9 cellular contexts compared by ENCODE assay signal in genomic region chr10:74244097-74244685, GRCh38.
DNase-seq lines count a peak whose midpoint lies in the region; ATAC-seq and TF ChIP-seq lines count a peak whose summit lies in the region.
"Had no signal": no experiment of that assay in that cellular context is flagged by ENCODE, and none has a peak within 500 bp of the region (broad histone marks: within the 10 kb centered on the region; RNA-seq: fewer than 3 reads in every experiment).

No MANE protein-coding gene starts in this region.

- peak; percentile 35 for DNase-seq in activated CD4-positive, alpha-beta T cell treated with anti-CD3 and anti-CD28 coated beads for 36 hours
- no peak for DNase-seq in activated CD4-positive, alpha-beta T cell treated with anti-CD3 and anti-CD28 coated beads for 1 hour
- peak; percentile 39 for DNase-seq in LHCN-M2 (ENCODE audit: low read depth)
- DNase-seq in amniotic epithelial cell (ENCODE audit: low read depth): peak; percentile 60
- no peak for DNase-seq in kidney epithelial cell (ENCODE audit: low read depth)
- DNase-seq in activated CD4-positive, alpha-beta memory T cell treated with anti-CD3 and anti-CD28 coated beads, Interleukin-2, amount 10 ng/mL, durations not matched to agents 7 days and 5 days: no peak

- H3K27ac Mint-ChIP-seq in activated CD4-positive, alpha-beta T cell treated with anti-CD3 and anti-CD28 coated beads for 36 hours: no peak overlapping the region
- no peak overlapping the region for H3K27ac Mint-ChIP-seq in activated CD4-positive, alpha-beta memory T cell treated with anti-CD3 and anti-CD28 coated beads, Interleukin-2, amount 10 ng/mL, durations not matched to agents 7 days and 5 days
- H3K27ac Mint-ChIP-seq: activated naive CD8-positive, alpha-beta T cell had no signal

- H3K4me1 Mint-ChIP-seq in activated CD4-positive, alpha-beta T cell treated with anti-CD3 and anti-CD28 coated beads for 36 hours: no peaks in the 10 kb centered on the region
- no peaks in the 10 kb centered on the region for H3K4me1 Mint-ChIP-seq in activated CD4-positive, alpha-beta memory T cell treated with anti-CD3 and anti-CD28 coated beads, Interleukin-2, amount 10 ng/mL, durations not matched to agents 7 days and 5 days

- POLR2A ChIA-PET in activated CD4-positive, alpha-beta T cell treated with anti-CD3 and anti-CD28 coated beads for 36 hours (lab: Charles Lee): no interaction called here
- POLR2A ChIA-PET in activated CD4-positive, alpha-beta memory T cell treated with anti-CD3 and anti-CD28 coated beads, Interleukin-2, amount 10 ng/mL, durations not matched to agents 7 days and 5 days (lab: Charles Lee): no interaction called here

- no peaks in the 10 kb centered on the region for H3K9me3 Mint-ChIP-seq in activated CD4-positive, alpha-beta T cell treated with anti-CD3 and anti-CD28 coated beads for 36 hours (ENCODE audit: low read depth)
- no peaks in the 10 kb centered on the region for H3K9me3 Mint-ChIP-seq in activated CD4-positive, alpha-beta memory T cell treated with anti-CD3 and anti-CD28 coated beads, Interleukin-2, amount 10 ng/mL, durations not matched to agents 7 days and 5 days

- no peaks in the 10 kb centered on the region for H3K27me3 ChIP-seq in kidney epithelial cell (ENCODE audit: control insufficient read depth, insufficient read depth, low read length)

- TF ChIP-seq CTCF in kidney epithelial cell (IDR thresholded peaks at IDR 0.05; ENCODE audit: insufficient read depth, low read length, poor library complexity, severe bottlenecking): peak; percentile 44

- CTCF ChIA-PET in activated CD4-positive, alpha-beta T cell treated with anti-CD3 and anti-CD28 coated beads for 36 hours (lab: Charles Lee): interaction anchor here (0.6 to 2.1 kb wide), 28 partner anchors 8 to 991 kb away, joined by 3 to 15 read pairs (median 4); partner anchors contain the start of gene COMTD1
- CTCF ChIA-PET in activated CD4-positive, alpha-beta memory T cell treated with anti-CD3 and anti-CD28 coated beads, Interleukin-2, amount 10 ng/mL, durations not matched to agents 7 days and 5 days (lab: Charles Lee): interaction anchor here (0.7 to 2.5 kb wide), 25 partner anchors 10 to 992 kb away, joined by 3 to 18 read pairs (median 3); partner anchors contain the start of genes ADK, AP3M1, COMTD1 and KAT6B

- H3K4me3 ChIP-seq in kidney epithelial cell (ENCODE audit: low read depth, low read length): no peak overlapping the region

- intact Hi-C loops in activated CD4-positive, alpha-beta T cell treated with anti-CD3 and anti-CD28 coated beads for 36 hours (cut with DNase I, micrococcal nuclease): loop anchor here in 1 of 2 experiments (1.0 to 2.0 kb wide), 3 partner anchors 779 to 992 kb away; no protein-coding TSS in a partner anchor

- no peaks in the 10 kb centered on the region for H3K36me3 ChIP-seq in kidney epithelial cell (ENCODE audit: control insufficient read depth, insufficient read depth, low read length)

- ATAC-seq in activated CD4-positive, alpha-beta T cell treated with anti-CD3 and anti-CD28 coated beads for 36 hours: no peak
- ATAC-seq in GM21515 (IDR thresholded peaks at IDR 0.05; ENCODE audit: unreplicated experiment) (no peak), HG03175 (IDR thresholded peaks at IDR 0.05; ENCODE audit: unreplicated experiment) (no peak)

- H3K27me3 Mint-ChIP-seq in activated CD4-positive, alpha-beta T cell treated with anti-CD3 and anti-CD28 coated beads for 36 hours: no peaks in the 10 kb centered on the region
- no peaks in the 10 kb centered on the region for H3K27me3 Mint-ChIP-seq in activated CD4-positive, alpha-beta memory T cell treated with anti-CD3 and anti-CD28 coated beads, Interleukin-2, amount 10 ng/mL, durations not matched to agents 7 days and 5 days
- H3K27me3 Mint-ChIP-seq: activated naive CD8-positive, alpha-beta T cell had no signal

- H3K36me3 Mint-ChIP-seq in activated CD4-positive, alpha-beta T cell treated with anti-CD3 and anti-CD28 coated beads for 36 hours (ENCODE audit: low read depth): peaks cover 6% of the 10 kb centered on the region
- H3K36me3 Mint-ChIP-seq in activated CD4-positive, alpha-beta memory T cell treated with anti-CD3 and anti-CD28 coated beads, Interleukin-2, amount 10 ng/mL, durations not matched to agents 7 days and 5 days (ENCODE audit: low read depth): peaks cover 6% of the 10 kb centered on the region

- H3K4me3 Mint-ChIP-seq in activated CD4-positive, alpha-beta T cell treated with anti-CD3 and anti-CD28 coated beads for 36 hours: no peak overlapping the region
- H3K4me3 Mint-ChIP-seq in activated CD4-positive, alpha-beta memory T cell treated with anti-CD3 and anti-CD28 coated beads, Interleukin-2, amount 10 ng/mL, durations not matched to agents 7 days and 5 days: no peak overlapping the region
- H3K4me3 Mint-ChIP-seq: activated naive CD8-positive, alpha-beta T cell had no signal

Comparison
In these comparisons a context has a peak if more than half of its experiments do, and no peak if none do; other contexts are left out.
1. DNase-seq: peak in activated CD4-positive, alpha-beta T cell treated with anti-CD3 and anti-CD28 coated beads for 36 hours (single experiment), LHCN-M2 (single experiment) and amniotic epithelial cell (single experiment); none in activated CD4-positive, alpha-beta T cell treated with anti-CD3 and anti-CD28 coated beads for 1 hour (single experiment), kidney epithelial cell (single experiment) and activated CD4-positive, alpha-beta memory T cell treated with anti-CD3 and anti-CD28 coated beads, Interleukin-2, amount 10 ng/mL, durations not matched to agents 7 days and 5 days (single experiment).